Comparison of ENCODE assay signal across 21 cellular contexts in the genomic region with DNA sequence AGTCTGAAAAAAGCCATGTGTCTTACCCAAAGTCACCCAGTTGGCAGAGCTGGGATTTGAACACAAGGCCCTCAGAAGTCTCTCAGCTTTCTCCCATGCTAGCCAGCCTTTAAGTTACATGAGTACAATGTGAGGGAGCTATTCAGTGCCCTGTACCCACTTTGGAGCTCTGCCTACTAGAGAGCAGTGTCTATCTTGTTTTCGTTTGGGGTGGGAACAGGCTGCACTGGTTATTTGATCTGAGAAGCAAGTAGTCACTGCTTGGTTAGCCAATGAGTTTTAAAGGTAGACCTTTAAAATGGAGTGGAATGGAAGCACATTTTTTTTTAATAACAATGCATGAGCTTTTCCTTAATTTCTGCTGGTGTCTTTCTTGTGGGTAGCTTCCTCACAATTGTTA.
"Had no signal": no experiment of that assay in that cellular context is flagged by ENCODE, and none has a peak within 500 bp of the region (broad histone marks: within the 10 kb centered on the region; RNA-seq: fewer than 3 reads in every experiment).

No MANE protein-coding gene starts in this region.

- H3K9me3 Mint-ChIP-seq: mesothelial cell of epicardium had no signal

- H3K27me3 ChIP-seq: breast epithelium, hepatocyte, left lung, spleen, tibial artery had no signal

- H3K4me3 ChIP-seq: breast epithelium, hepatocyte, left lung, lung, tibial artery had no signal

- H3K27ac ChIP-seq: hepatocyte, left lung, tibial artery had no signal

- H3K4me2 ChIP-seq: hepatocyte had no signal

- H3K4me3 Mint-ChIP-seq: activated naive CD8-positive, alpha-beta T cell; mesothelial cell of epicardium had no signal

- H3K36me3 Mint-ChIP-seq: mesothelial cell of epicardium had no signal

- H3K9me3 ChIP-seq: breast epithelium, left lung, spleen, tibial artery had no signal

- H3K27me3 Mint-ChIP-seq: activated naive CD8-positive, alpha-beta T cell had no signal

- ATAC-seq: esophagus mucosa, left lung had no signal

- H3K36me3 ChIP-seq: breast epithelium, left lung had no signal

- H2AFZ ChIP-seq: hepatocyte had no signal

- DNase-seq: activated CD4-positive, alpha-beta T cell treated with anti-CD3 and anti-CD28 coated beads for 1 hour; activated gamma-delta T cell treated with Interleukin-2 at 50 U/mL for 16 hours; activated T-cell treated with anti-CD3 and anti-CD28 coated beads, Interleukin-2, amount 50 U/mL, for 1 hour; amniotic stem cell; effector memory CD4-positive, alpha-beta T cell; glutamatergic neuron; kidney glomerular epithelial cell; left lung; spleen; stimulated activated CD4-positive, alpha-beta T cell treated with anti-CD3 and anti-CD28 coated beads, Interleukin-4, amount 100 ng/mL, for 1 hour; stimulated activated naive CD4-positive, alpha-beta T cell treated with Interleukin-2 at 50 U/mL for 16 hours; substantia nigra; T-helper 1 cell; T-helper 9 cell; tibial artery had no signal

- H3K27ac Mint-ChIP-seq: mesothelial cell of epicardium had no signal
